Comparison of ENCODE assay signal across 15 cellular contexts in genomic region chr1:116128669-116129068, GRCh38. TPM values are rescaled to one million over a fixed set of nuclear protein-coding genes. Genes with fewer than 3 reads are reported as not detected.
DNase-seq lines count a peak whose midpoint lies in the region; ATAC-seq and TF ChIP-seq lines count a peak whose summit lies in the region.
"Had no signal": no experiment of that assay in that cellular context is flagged by ENCODE, and none has a peak within 500 bp of the region (broad histone marks: within the 10 kb centered on the region; RNA-seq: fewer than 3 reads in every experiment).

No MANE protein-coding gene starts in this region.

- no peak overlapping the region for H3K4me3 Mint-ChIP-seq in activated CD8-positive, alpha-beta memory T cell treated with anti-CD3 and anti-CD28 coated beads, Interleukin-2, amount 10 ng/mL, durations not matched to agents 7 days and 5 days
- H3K4me3 Mint-ChIP-seq in activated naive CD8-positive, alpha-beta T cell treated with anti-CD3 and anti-CD28 coated beads, Interleukin-2, amount 50 U/mL, for 24 hours = peak overlapping the region; percentile 44

- 81 to 92% (median 89%) methylated on average over 3 of the region's 3 CpGs for WGBS in ovary, 3 donors

- intact Hi-C loops in ovary (cut with DNase I) = no loop called here

- POLR2A ChIA-PET in HEK293 (lab: Yijun Ruan, JAX) = no interaction called here

- CTCF ChIA-PET in HEK293 (lab: Yijun Ruan, JAX) = interaction anchor here (1.2 kb wide), 1 partner anchor 11 kb away, joined by 6 read pairs; no protein-coding TSS in a partner anchor
- CTCF ChIA-PET in activated CD8-positive, alpha-beta memory T cell treated with anti-CD3 and anti-CD28 coated beads, Interleukin-2, amount 10 ng/mL, durations not matched to agents 7 days and 5 days (lab: Charles Lee) = interaction anchor here (2.7 kb wide), 2 partner anchors 10 kb away, joined by 11 to 12 read pairs; no protein-coding TSS in a partner anchor

- peaks cover 23% of the 10 kb centered on the region for H3K27me3 Mint-ChIP-seq in activated CD8-positive, alpha-beta memory T cell treated with anti-CD3 and anti-CD28 coated beads, Interleukin-2, amount 10 ng/mL, durations not matched to agents 7 days and 5 days
- peaks cover 19% of the 10 kb centered on the region for H3K27me3 Mint-ChIP-seq in activated naive CD8-positive, alpha-beta T cell treated with anti-CD3 and anti-CD28 coated beads, Interleukin-2, amount 50 U/mL, for 24 hours

- H3K27me3 ChIP-seq in ovary = no peaks in the 10 kb centered on the region
- H3K27me3 ChIP-seq: adrenal gland, right atrium auricular region, uterus had no signal

- H3K9me3 ChIP-seq in HEK293 (ENCODE audit: control insufficient read depth, insufficient read depth, low read depth, low read length) (no peaks in the 10 kb centered on the region), ovary (no peaks in the 10 kb centered on the region)
- H3K9me3 ChIP-seq: adrenal gland, right atrium auricular region, SJSA1, uterus had no signal

- H3K4me1 ChIP-seq in HEK293 (ENCODE audit: control insufficient read depth, insufficient read depth, low read length) = no peaks in the 10 kb centered on the region
- no peaks in the 10 kb centered on the region for H3K4me1 ChIP-seq in ovary (ENCODE audit: insufficient read depth)
- H3K4me1 ChIP-seq: adrenal gland, right atrium auricular region, SJSA1, uterus had no signal

- peak; percentile 60 for DNase-seq in activated CD8-positive, alpha-beta memory T cell treated with anti-CD3 and anti-CD28 coated beads, Interleukin-2, amount 10 ng/mL, durations not matched to agents 7 days and 5 days
- peak; percentile 63 for DNase-seq in activated naive CD8-positive, alpha-beta T cell treated with anti-CD3 and anti-CD28 coated beads, Interleukin-2, amount 50 U/mL, for 24 hours
- peak; percentile 37 for DNase-seq in stimulated activated CD8-positive, alpha-beta memory T cell treated with anti-CD3 and anti-CD28 coated beads, Interleukin-12 subunit alpha, Interleukin-12 subunit beta, amount 100 ng/mL, for 4 hours (ENCODE audit: low read depth)
- no peak for DNase-seq in GDM1 (lab: John Stamatoyannopoulos, UW)
- DNase-seq in ovary = no peak
- DNase-seq: adrenal gland, hippocampal formation, NCI-H1092, NCI-H226, uterus had no signal

- H3K27ac Mint-ChIP-seq in activated CD8-positive, alpha-beta memory T cell treated with anti-CD3 and anti-CD28 coated beads, Interleukin-2, amount 10 ng/mL, durations not matched to agents 7 days and 5 days = no peak overlapping the region
- peak overlapping the region; percentile 75 for H3K27ac Mint-ChIP-seq in activated naive CD8-positive, alpha-beta T cell treated with anti-CD3 and anti-CD28 coated beads, Interleukin-2, amount 50 U/mL, for 24 hours

- no peak for TF ChIP-seq POLR2A in ovary (IDR thresholded peaks at IDR 0.05)

- H3K4me1 Mint-ChIP-seq in activated CD8-positive, alpha-beta memory T cell treated with anti-CD3 and anti-CD28 coated beads, Interleukin-2, amount 10 ng/mL, durations not matched to agents 7 days and 5 days = peaks cover 34% of the 10 kb centered on the region
- H3K4me1 Mint-ChIP-seq in activated naive CD8-positive, alpha-beta T cell treated with anti-CD3 and anti-CD28 coated beads, Interleukin-2, amount 50 U/mL, for 24 hours = peaks cover 48% of the 10 kb centered on the region

- peak; percentile 77 for ATAC-seq in activated CD8-positive, alpha-beta memory T cell treated with anti-CD3 and anti-CD28 coated beads, Interleukin-2, amount 10 ng/mL, durations not matched to agents 7 days and 5 days
- peak; percentile 89 for ATAC-seq in activated naive CD8-positive, alpha-beta T cell treated with anti-CD3 and anti-CD28 coated beads, Interleukin-2, amount 50 U/mL, for 24 hours
- ATAC-seq in GM21390 (IDR thresholded peaks at IDR 0.05; ENCODE audit: unreplicated experiment) (no peak), HG02588 (IDR thresholded peaks at IDR 0.05; ENCODE audit: unreplicated experiment) (no peak)

- TF ChIP-seq EP300 in ovary (IDR thresholded peaks at IDR 0.05) = no peak

- H3K27ac ChIP-seq in HEK293 (ENCODE audit: extremely low read depth, low read depth, low read length) (no peak overlapping the region), ovary (no peak overlapping the region)
- H3K27ac ChIP-seq: adrenal gland, right atrium auricular region, SJSA1, uterus had no signal

- no peak overlapping the region for H3K4me3 ChIP-seq in HEK293 (ENCODE audit: low read depth, low read length)
- H3K4me3 ChIP-seq in ovary = no peak overlapping the region
- H3K4me3 ChIP-seq: adrenal gland, right atrium auricular region, SJSA1, uterus had no signal

- TF ChIP-seq CTCF in HEK293 (tag by site-specific recombination; IDR thresholded peaks at IDR 0.05) = no peak
- TF ChIP-seq CTCF in ovary (IDR thresholded peaks at IDR 0.05) = no peak

- H3K36me3 ChIP-seq in HEK293 (ENCODE audit: control insufficient read depth in 2 of 2, insufficient read depth in 1 of 2, low read length in 2 of 2) (no peaks in the 10 kb centered on the region), ovary (no peaks in the 10 kb centered on the region)
- H3K36me3 ChIP-seq: adrenal gland, right atrium auricular region, SJSA1, uterus had no signal

- H3K9me3 Mint-ChIP-seq in activated CD8-positive, alpha-beta memory T cell treated with anti-CD3 and anti-CD28 coated beads, Interleukin-2, amount 10 ng/mL, durations not matched to agents 7 days and 5 days (ENCODE audit: low read depth) = no peaks in the 10 kb centered on the region
- no peaks in the 10 kb centered on the region for H3K9me3 Mint-ChIP-seq in activated naive CD8-positive, alpha-beta T cell treated with anti-CD3 and anti-CD28 coated beads, Interleukin-2, amount 50 U/mL, for 24 hours

- H3K36me3 Mint-ChIP-seq in activated CD8-positive, alpha-beta memory T cell treated with anti-CD3 and anti-CD28 coated beads, Interleukin-2, amount 10 ng/mL, durations not matched to agents 7 days and 5 days = no peaks in the 10 kb centered on the region
- no peaks in the 10 kb centered on the region for H3K36me3 Mint-ChIP-seq in activated naive CD8-positive, alpha-beta T cell treated with anti-CD3 and anti-CD28 coated beads, Interleukin-2, amount 50 U/mL, for 24 hours (ENCODE audit: low read depth)

TF ChIP-seq in HEK293, 187 proteins besides CTCF, POLR2A, EP300 and RAD21:
- TF ChIP-seq ZFHX2 (tag by site-specific recombination; conservative IDR thresholded peaks at IDR 0.05) (0 out of 2 replicates have a peak, but pooled peaks have one; percentile 14), EGR2 (tag by site-specific recombination; IDR thresholded peaks at IDR 0.05; ENCODE audit: low read depth) (peak; percentile 37; the same call in 1 of the 2 replicates), MYNN (tag by site-specific recombination; IDR thresholded peaks at IDR 0.05; ENCODE audit: borderline replicate concordance) (no peak)

RNA-seq across cellular contexts. Expression of gene MAB21L3, which starts 17.5 kb away (rescaled TPM):
- total RNA-seq in activated CD8-positive, alpha-beta memory T cell treated with anti-CD3 and anti-CD28 coated beads, Interleukin-2, amount 10 ng/mL, durations not matched to agents 7 days and 5 days = not detected
- not detected for total RNA-seq in ovary
- not detected for polyA plus RNA-seq in ovary
- total RNA-seq: right atrium auricular region, SJSA1, uterus had no signal

Comparison
In these comparisons a context has a peak if more than half of its experiments do, and no peak if none do; other contexts are left out.
1. ATAC-seq: peak in activated CD8-positive, alpha-beta memory T cell treated with anti-CD3 and anti-CD28 coated beads, Interleukin-2, amount 10 ng/mL, durations not matched to agents 7 days and 5 days (single experiment) and activated naive CD8-positive, alpha-beta T cell treated with anti-CD3 and anti-CD28 coated beads, Interleukin-2, amount 50 U/mL, for 24 hours (single experiment); none in GM21390 (single experiment) and HG02588 (single experiment).
2. DNase-seq: peak in activated CD8-positive, alpha-beta memory T cell treated with anti-CD3 and anti-CD28 coated beads, Interleukin-2, amount 10 ng/mL, durations not matched to agents 7 days and 5 days (single experiment), activated naive CD8-positive, alpha-beta T cell treated with anti-CD3 and anti-CD28 coated beads, Interleukin-2, amount 50 U/mL, for 24 hours (single experiment) and stimulated activated CD8-positive, alpha-beta memory T cell treated with anti-CD3 and anti-CD28 coated beads, Interleukin-12 subunit alpha, Interleukin-12 subunit beta, amount 100 ng/mL, for 4 hours (single experiment); none in GDM1 (single experiment) and ovary (0 of 5).